In the genomic region with DNA sequence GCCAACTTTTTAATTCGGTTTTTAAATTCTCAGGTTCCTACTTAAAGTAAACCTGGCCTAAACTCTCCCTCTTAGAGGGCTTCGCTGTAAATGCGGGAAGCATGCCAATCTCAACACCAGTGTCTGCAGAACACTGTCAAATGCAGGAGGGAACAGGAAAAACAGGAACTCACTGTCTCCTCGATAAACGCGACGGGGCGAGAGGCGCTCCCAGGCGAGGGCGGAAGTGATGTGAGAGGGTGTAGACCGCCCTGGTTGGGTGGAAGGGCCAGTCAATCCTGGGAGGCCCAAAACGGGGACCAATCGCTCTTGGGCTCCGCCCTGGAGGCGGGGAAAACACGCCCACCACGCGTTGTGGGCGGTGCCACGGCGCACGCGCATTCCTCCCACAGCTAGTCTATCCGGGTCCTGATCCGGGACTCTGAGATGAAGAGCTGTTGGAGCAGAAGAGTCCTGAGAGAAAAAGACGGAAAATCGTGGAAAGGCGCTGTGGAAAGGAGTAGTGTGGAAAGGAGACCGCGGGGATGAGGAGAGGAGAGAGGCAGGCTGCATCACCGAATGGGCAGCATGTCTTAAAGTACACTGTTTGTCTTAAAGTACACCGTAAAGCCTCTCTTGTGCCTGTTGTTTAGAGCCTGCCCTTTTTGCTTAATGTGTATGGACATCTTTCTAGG, we compare ENCODE assay signal across 8 cellular contexts. TPM values are rescaled to one million over a fixed set of nuclear protein-coding genes. Genes with fewer than 3 reads are reported as not detected.
A peak's percentile ranks its signal among the peaks of the same experiment; 100 is the strongest.
DNase-seq lines count a peak whose midpoint lies in the region; ATAC-seq, FAIRE-seq and TF ChIP-seq lines count a peak whose summit lies in the region.

No MANE protein-coding gene starts in this region.

- H3K36me3 ChIP-seq in WERI-Rb-1, result no peaks in the 10 kb centered on the region
- no peaks in the 10 kb centered on the region for H3K36me3 ChIP-seq in bronchial epithelial cell (ENCODE audit: control insufficient read depth, insufficient read depth, low read length)
- H3K36me3 ChIP-seq in iPS-20b (ENCODE audit: insufficient read depth, low read depth, low read length), result no peaks in the 10 kb centered on the region
- no peaks in the 10 kb centered on the region for H3K36me3 ChIP-seq in skeletal muscle tissue (ENCODE audit: control insufficient read depth in 3 of 3, insufficient read depth in 3 of 3, low read length in 3 of 3)

- H3K27me3 ChIP-seq in AG04450 (ENCODE audit: control insufficient read depth, insufficient read depth, low read length) (no peaks in the 10 kb centered on the region), WERI-Rb-1 (ENCODE audit: insufficient read depth, low read depth, severe bottlenecking) (no peaks in the 10 kb centered on the region), bronchial epithelial cell (ENCODE audit: control insufficient read depth, insufficient read depth, low read length) (no peaks in the 10 kb centered on the region), iPS-20b (ENCODE audit: insufficient read depth, low read length) (no peaks in the 10 kb centered on the region), skeletal muscle tissue (ENCODE audit: control insufficient read depth in 3 of 3, insufficient read depth in 3 of 3, low read length in 3 of 3) (no peaks in the 10 kb centered on the region)

- ATAC-seq in GM18907 (IDR thresholded peaks at IDR 0.05; ENCODE audit: unreplicated experiment) (peak; percentile 99), HG03139 (IDR thresholded peaks at IDR 0.05; ENCODE audit: unreplicated experiment) (peak; percentile 100)

- CTCF ChIA-PET in AG04450 (lab: Charles Lee), result interaction anchor here (2.3 kb wide), 1 partner anchor 116 kb away, joined by 15 read pairs; no protein-coding TSS in a partner anchor

- no peaks in the 10 kb centered on the region for H3K9me3 ChIP-seq in AG04450 (ENCODE audit: control insufficient read depth, insufficient read depth, low read length)
- H3K9me3 ChIP-seq in WERI-Rb-1 (ENCODE audit: severe bottlenecking), result no peaks in the 10 kb centered on the region
- no peaks in the 10 kb centered on the region for H3K9me3 ChIP-seq in iPS-20b (ENCODE audit: insufficient read depth, low read depth, low read length)
- H3K9me3 ChIP-seq in skeletal muscle tissue (ENCODE audit: control insufficient read depth in 3 of 3, low read length in 3 of 3), result no peaks in the 10 kb centered on the region

- H3K4me1 ChIP-seq in iPS-20b (ENCODE audit: insufficient read depth, low read length), result no peaks in the 10 kb centered on the region
- peaks cover 9 to 19% (median 9%) of the 10 kb centered on the region in 3 donors for H3K4me1 ChIP-seq in skeletal muscle tissue (ENCODE audit: control insufficient read depth in 3 of 3, insufficient read depth in 3 of 3, low read length in 3 of 3)

- DNase-seq in AG04450 (ENCODE audit: low read depth, low spot score) (peak; percentile 92), NCI-H2196 treated with DMSO at 0.1 percent for 48 hours (lab: John Stamatoyannopoulos, UW; ENCODE audit: unreplicated experiment) (peak; percentile 73), WERI-Rb-1 (peak; percentile 97), bronchial epithelial cell (ENCODE audit: low read depth) (peak; percentile 96)

- peak; percentile 76 for FAIRE-seq in bronchial epithelial cell (lab: Jason Lieb, UNC)

- POLR2A ChIA-PET in AG04450 (lab: Yijun Ruan, JAX), result interaction anchor here (1.0 to 1.3 kb wide), 2 partner anchors 78 to 123 kb away, joined by 3 to 4 read pairs; a partner anchor contains a TSS

- H3K4me3 ChIP-seq in AG04450 (ENCODE audit: low read depth, low read length) (peak overlapping the region; percentile 85), WERI-Rb-1 (ENCODE audit: low read depth, low read length) (peak overlapping the region; percentile 56), bronchial epithelial cell (ENCODE audit: low read depth, low read length) (peak overlapping the region; percentile 91), iPS-20b (ENCODE audit: low read length) (peak overlapping the region; percentile 84), skeletal muscle tissue (ENCODE audit: low read length in 3 of 3) (peak overlapping the region; percentile 96 to 100 (median 97))

- TF ChIP-seq CTCF in AG04450 (IDR thresholded peaks at IDR 0.05; ENCODE audit: low read depth, low read length) (no peak), WERI-Rb-1 (IDR thresholded peaks at IDR 0.05; ENCODE audit: low read depth, low read length) (no peak), bronchial epithelial cell (IDR thresholded peaks at IDR 0.05; ENCODE audit: insufficient read depth, low read length, severe bottlenecking) (no peak)

- H3K27ac ChIP-seq in AG04450 (ENCODE audit: low read depth, low read length) (peak overlapping the region; percentile 65), WERI-Rb-1 (peak overlapping the region; percentile 63), iPS-20b (ENCODE audit: low read length) (no peak overlapping the region), skeletal muscle tissue (ENCODE audit: low read depth, low read length) (peak overlapping the region; percentile 66)

- H3K9ac ChIP-seq in iPS-20b (ENCODE audit: low read depth, low read length), result peak overlapping the region; percentile 87
- peak overlapping the region; percentile 75 to 94 (median 93) for H3K9ac ChIP-seq in skeletal muscle tissue (ENCODE audit: low read depth in 1 of 3, low read length in 3 of 3)

RNA-seq across cellular contexts. Expression of gene SLC28A2, which starts 27.1 kb away (rescaled TPM):
- polyA plus RNA-seq in AG04450 (2011; rRNA removed), result not detected in 2 replicates
- polyA minus RNA-seq in AG04450 (2011; rRNA and poly(A)+ RNA removed), result not detected in 2 replicates
- total RNA-seq in bronchial epithelial cell (not detected in 2 replicates), skeletal muscle tissue (not detected)
